19 cellular contexts compared by ENCODE assay signal in the genomic region with DNA sequence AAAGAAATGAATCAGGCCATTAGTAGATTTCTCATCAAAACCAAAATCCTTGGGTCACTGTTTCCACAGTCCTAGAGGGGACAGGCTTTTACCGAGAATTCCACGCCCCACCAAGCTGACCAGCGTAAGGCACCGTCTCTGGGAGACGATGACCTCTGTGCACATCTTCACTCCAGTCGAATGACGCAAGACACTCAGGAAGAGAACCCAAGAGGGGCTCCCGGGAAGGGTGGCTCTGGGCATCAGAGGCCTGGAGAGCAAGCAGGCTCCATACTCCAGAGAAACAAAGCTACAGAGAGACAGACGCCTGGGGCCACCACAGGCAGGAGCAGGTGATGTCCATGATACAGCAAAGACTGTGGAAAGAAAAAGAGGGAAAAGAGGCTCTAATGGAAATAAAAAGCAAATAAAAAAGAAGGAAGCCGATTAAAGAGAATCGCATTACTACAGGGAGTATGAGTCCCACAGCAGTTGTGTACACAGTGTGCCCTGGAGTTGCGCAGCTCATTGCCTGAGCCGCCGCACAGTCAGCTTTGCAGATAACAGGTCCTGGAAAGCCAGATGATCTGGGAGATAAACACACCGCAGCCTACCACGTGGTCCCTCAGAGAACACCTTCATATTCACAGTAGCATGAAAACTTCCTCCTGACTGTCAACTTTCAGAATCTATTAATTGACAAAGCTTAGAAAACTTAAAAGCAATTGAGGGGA.
DNase-seq lines count a peak whose midpoint lies in the region; ATAC-seq and TF ChIP-seq lines count a peak whose summit lies in the region.
"Had no signal": no experiment of that assay in that cellular context is flagged by ENCODE, and none has a peak within 500 bp of the region (broad histone marks: within the 10 kb centered on the region; RNA-seq: fewer than 3 reads in every experiment).

No MANE protein-coding gene starts in this region.

- H3K27me3 ChIP-seq in left ventricle myocardium inferior (ENCODE audit: low read depth) = peaks cover 4% of the 10 kb centered on the region
- H3K27me3 ChIP-seq: right lobe of liver, SJSA1 had no signal

- H3K9me3 ChIP-seq in T-helper 17 cell (ENCODE audit: control insufficient read depth, low read length, poor library complexity, severe bottlenecking) = no peaks in the 10 kb centered on the region
- H3K9me3 ChIP-seq in left ventricle myocardium inferior (replicated peaks) = no peaks in the 10 kb centered on the region
- H3K9me3 ChIP-seq: right lobe of liver had no signal

- H3K4me3 Mint-ChIP-seq in T-helper 17 cell = peak overlapping the region; percentile 39
- peak overlapping the region in 8 of 10 donors; percentile 12 to 67 (median 47) for H3K4me3 Mint-ChIP-seq in naive thymus-derived CD8-positive, alpha-beta T cell
- H3K4me3 Mint-ChIP-seq: CD8-positive, alpha-beta T cell; neural crest cell; stimulated activated naive B cell treated with anti-CD40 and anti-IgM and Interleukin-4, amounts not matched to agents 10 μg/mL and 1 μg/mL and 100 μg/mL, for 72 hours had no signal

- H3K4me3 ChIP-seq in left ventricle myocardium inferior = no peak overlapping the region
- H3K4me3 ChIP-seq: right lobe of liver, SJSA1 had no signal

- H3K4me1 Mint-ChIP-seq in T-helper 17 cell = peaks cover 12% of the 10 kb centered on the region
- H3K4me1 Mint-ChIP-seq in naive thymus-derived CD8-positive, alpha-beta T cell = peaks cover 12 to 22% (median 13%) of the 10 kb centered on the region in 4 donors
- H3K4me1 Mint-ChIP-seq: neural crest cell had no signal

- POLR2A ChIA-PET in naive thymus-derived CD8-positive, alpha-beta T cell (lab: Charles Lee) = no interaction called here

- H3K27me3 Mint-ChIP-seq in T-helper 17 cell = peaks cover 15% of the 10 kb centered on the region
- peaks cover 4 to 34% (median 10%) of the 10 kb centered on the region in 5 donors for H3K27me3 Mint-ChIP-seq in naive thymus-derived CD8-positive, alpha-beta T cell

- no peaks in the 10 kb centered on the region for H3K4me1 ChIP-seq in left ventricle myocardium inferior
- H3K4me1 ChIP-seq: right lobe of liver, SJSA1 had no signal

- TF ChIP-seq CTCF in left ventricle myocardium inferior (IDR thresholded peaks at IDR 0.05; ENCODE audit: borderline replicate concordance) = no peak

- peak; percentile 48 for ATAC-seq in T-helper 17 cell
- ATAC-seq in naive thymus-derived CD8-positive, alpha-beta T cell = no peak
- ATAC-seq in GM21717 (IDR thresholded peaks at IDR 0.05; ENCODE audit: unreplicated experiment) = no peak
- no peak for ATAC-seq in GM19455 (IDR thresholded peaks at IDR 0.05; ENCODE audit: unreplicated experiment)
- ATAC-seq: CD8-positive, alpha-beta T cell; HepG2; stimulated activated naive B cell treated with anti-CD40 and anti-IgM and Interleukin-4, amounts not matched to agents 10 μg/mL and 1 μg/mL and 100 μg/mL, for 72 hours had no signal

- DNase-seq in NCI-H2107 treated with DMSO at 0.1 percent for 48 hours (lab: John Stamatoyannopoulos, UW; ENCODE audit: unreplicated experiment) = peak; percentile 60
- no peak for DNase-seq in NCI-H2107 (lab: John Stamatoyannopoulos, UW)
- peak; percentile 68 for DNase-seq in KBM-7
- no peak for DNase-seq in T-helper 17 cell
- DNase-seq in naive thymus-derived CD8-positive, alpha-beta T cell = no peak
- DNase-seq in left ventricle myocardium inferior = no peak
- DNase-seq: 8988T; CD8-positive, alpha-beta T cell; cortex of kidney; H7; hypothalamus; NCI-H1694; right lobe of liver; stimulated activated naive B cell treated with anti-CD40 and anti-IgM and Interleukin-4, amounts not matched to agents 10 μg/mL and 1 μg/mL and 100 μg/mL, for 72 hours had no signal

- H3K36me3 Mint-ChIP-seq in T-helper 17 cell (ENCODE audit: low read depth) = no peaks in the 10 kb centered on the region
- no peaks in the 10 kb centered on the region for H3K36me3 Mint-ChIP-seq in naive thymus-derived CD8-positive, alpha-beta T cell
- H3K36me3 Mint-ChIP-seq: CD8-positive, alpha-beta T cell; stimulated activated naive B cell treated with anti-CD40 and anti-IgM and Interleukin-4, amounts not matched to agents 10 μg/mL and 1 μg/mL and 100 μg/mL, for 72 hours had no signal

- H3K27ac ChIP-seq in left ventricle myocardium inferior (replicated peaks) = no peak overlapping the region
- H3K27ac ChIP-seq: right lobe of liver, SJSA1 had no signal

- peaks cover 0 to 5% (median 0%) of the 10 kb centered on the region in 9 donors for H3K9me3 Mint-ChIP-seq in naive thymus-derived CD8-positive, alpha-beta T cell
- H3K9me3 Mint-ChIP-seq: CD8-positive, alpha-beta T cell; neural crest cell; stimulated activated naive B cell treated with anti-CD40 and anti-IgM and Interleukin-4, amounts not matched to agents 10 μg/mL and 1 μg/mL and 100 μg/mL, for 72 hours had no signal

- H3K36me3 ChIP-seq in left ventricle myocardium inferior = no peaks in the 10 kb centered on the region
- H3K36me3 ChIP-seq: right lobe of liver, SJSA1 had no signal

- intact Hi-C loops in left ventricle myocardium inferior (cut with micrococcal nuclease) = no loop called here

- in situ Hi-C loops in KBM-7 (cut with MboI; ENCODE audit: low pct_unique_long_range_greater_than_20kb, low sequenced_read_pairs) = no loop called here

- H3K27ac Mint-ChIP-seq in T-helper 17 cell = no peak overlapping the region
- peak overlapping the region in 2 of 10 donors; percentile 35 to 68 for H3K27ac Mint-ChIP-seq in naive thymus-derived CD8-positive, alpha-beta T cell
- H3K27ac Mint-ChIP-seq: CD8-positive, alpha-beta T cell; stimulated activated naive B cell treated with anti-CD40 and anti-IgM and Interleukin-4, amounts not matched to agents 10 μg/mL and 1 μg/mL and 100 μg/mL, for 72 hours had no signal

Comparison
In these comparisons a context has a peak if more than half of its experiments do, and no peak if none do; other contexts are left out.
1. DNase-seq: peak in NCI-H2107 treated with DMSO at 0.1 percent for 48 hours (single experiment) and KBM-7 (single experiment); none in NCI-H2107 (single experiment), T-helper 17 cell (0 of 3), naive thymus-derived CD8-positive, alpha-beta T cell (0 of 10) and left ventricle myocardium inferior (single experiment).